ENCODE assay signal across 18 cellular contexts in genomic region chr15:36595625-36596024, GRCh38. TPM values are rescaled to one million over a fixed set of nuclear protein-coding genes. Genes with fewer than 3 reads are reported as not detected.
A peak's percentile ranks its signal among the peaks of the same experiment; 100 is the strongest.
DNase-seq lines count a peak whose midpoint lies in the region; ATAC-seq, FAIRE-seq and TF ChIP-seq lines count a peak whose summit lies in the region.
"Had no signal": no experiment of that assay in that cellular context is flagged by ENCODE, and none has a peak within 500 bp of the region (broad histone marks: within the 10 kb centered on the region; RNA-seq: fewer than 3 reads in every experiment).

No MANE protein-coding gene starts in this region.

- in situ Hi-C loops in IMR-90 (cut with MboI; ENCODE audit: low sequenced_read_pairs), result no loop called here

- BruUV-seq in IMR-90 (replicated peaks; lab: Mats Ljungman, UMichigan), result no TSS peak

- no peak overlapping the region for H3K4me2 ChIP-seq in IMR-90 (ENCODE audit: low read depth, low read length)

- H2BK15ac ChIP-seq in IMR-90 (ENCODE audit: low read depth, low read length), result no peak overlapping the region; the same call in 2 of the 3 replicates

- no peak overlapping the region for H2AFZ ChIP-seq in IMR-90 (replicated peaks; ENCODE audit: low read length, poor library complexity)

- H3K4me3 Mint-ChIP-seq in glutamatergic neuron (ENCODE audit: unreplicated experiment), result no peak overlapping the region
- H3K4me3 Mint-ChIP-seq: CD14-positive monocyte had no signal

- ATAC-seq in IMR-90 (ENCODE audit: low read depth), result no peak
- ATAC-seq in heart right ventricle, result peak in 4 of 8 donors; percentile 58 to 61 (median 59)
- ATAC-seq: K562 had no signal

- no peak overlapping the region for H3K56ac ChIP-seq in IMR-90 (ENCODE audit: extremely low read depth, insufficient read depth, low read length)

- peak overlapping the region; percentile 39; the same call in 1 of the 2 replicates for H2BK20ac ChIP-seq in IMR-90 (ENCODE audit: low read depth, low read length)

- no peak overlapping the region for H3K14ac ChIP-seq in IMR-90 (replicated peaks; ENCODE audit: low read depth, low read length)

- no peaks in the 10 kb centered on the region for H3K36me3 ChIP-seq in IMR-90 (ENCODE audit: control insufficient read depth, insufficient read depth, low read length)
- no peaks in the 10 kb centered on the region for H3K36me3 ChIP-seq in heart right ventricle
- H3K36me3 ChIP-seq: HAP-1 had no signal

- H2BK5ac ChIP-seq in IMR-90 (ENCODE audit: low read depth, low read length, poor library complexity, severe bottlenecking), result no peak overlapping the region

- H3K4me1 ChIP-seq in IMR-90 (ENCODE audit: control insufficient read depth, insufficient read depth, low read length) (peaks cover 11% of the 10 kb centered on the region), heart right ventricle (peaks cover 0 to 41% (median 13%) of the 10 kb centered on the region in 9 donors)

- no peak overlapping the region for H4K91ac ChIP-seq in IMR-90 (ENCODE audit: insufficient read depth, low read depth, low read length)

- no peak overlapping the region for H2AK9ac ChIP-seq in IMR-90 (replicated peaks; ENCODE audit: low read depth, low read length, poor library complexity)

- no peaks in the 10 kb centered on the region for H3K36me3 Mint-ChIP-seq in glutamatergic neuron (ENCODE audit: unreplicated experiment)
- H3K36me3 Mint-ChIP-seq: CD14-positive monocyte had no signal

- TF ChIP-seq CTCF in IMR-90 (conservative IDR thresholded peaks at IDR 0.05; ENCODE audit: low read depth, low read length) (no peak), heart right ventricle (IDR thresholded peaks at IDR 0.05) (no peak), glutamatergic neuron (IDR thresholded peaks at IDR 0.05; ENCODE audit: partially characterized antibody, unreplicated experiment) (no peak)

- H3K9me3 ChIP-seq in IMR-90 (ENCODE audit: control insufficient read depth, insufficient read depth, low read length) (no peaks in the 10 kb centered on the region), heart right ventricle (no peaks in the 10 kb centered on the region)
- H3K9me3 ChIP-seq: HAP-1 had no signal

- 0 out of 4 replicates have a peak overlapping the region, but pooled peaks of 1 of the 2 experiments have one; percentile 2 for H4K8ac ChIP-seq in IMR-90 (ENCODE audit: low read depth in 2 of 2, low read length in 2 of 2)

- no peaks in the 10 kb centered on the region for H4K20me1 ChIP-seq in IMR-90 (ENCODE audit: insufficient read depth, low read length)

- intact Hi-C loops in IMR-90 (cut with micrococcal nuclease) (loop anchor here (10.0 kb wide), 2 partner anchors 539 to 1071 kb away; no protein-coding TSS in a partner anchor), heart right ventricle (cut with DNase I) (loop anchor here in 3 of 10 donors (5.0 to 10.0 kb wide), 3 partner anchors 93 to 509 kb away; partner anchors contain the start of gene MEIS2 (in 1 of the 3))

- H3K27me3 Mint-ChIP-seq in glutamatergic neuron (ENCODE audit: unreplicated experiment), result peaks cover 4% of the 10 kb centered on the region

- H4K5ac ChIP-seq in IMR-90 (ENCODE audit: low read depth, low read length), result peak overlapping the region; percentile 65; the same call in 1 of the 2 replicates

- no peak overlapping the region for H3K27ac Mint-ChIP-seq in glutamatergic neuron (ENCODE audit: unreplicated experiment)
- H3K27ac Mint-ChIP-seq: CD14-positive monocyte had no signal

- DNase-seq in GM12891 (ENCODE audit: insufficient read length, low spot score) (no peak), IMR-90 (no peak), NCI-H526 treated with DMSO at 0.1 percent for 48 hours (lab: John Stamatoyannopoulos, UW) (peak; percentile 42), heart right ventricle (peak in 1 of 2 donors; percentile 21), midbrain (lab: John Stamatoyannopoulos, UW) (no peak), HTR-8/SVneo (ENCODE audit: insufficient read length, low spot score) (no peak), glutamatergic neuron (no peak), CD1c-positive myeloid dendritic cell (ENCODE audit: extremely low spot score) (no peak)
- DNase-seq: ACHN; AML-193; COR-L47; DMS53; NCI-H226; NK-92 treated with Interleukin-12 subunit alpha and Interleukin-12 subunit beta, amount 100 ng/mL, for 24 hours; SIG-M5 had no signal

- no peak overlapping the region for H3K4ac ChIP-seq in IMR-90 (ENCODE audit: low read depth, low read length)

- H3K27me3 ChIP-seq in IMR-90 (ENCODE audit: control insufficient read depth, insufficient read depth, low read length) (no peaks in the 10 kb centered on the region), heart right ventricle (no peaks in the 10 kb centered on the region)

- WGBS in IMR-90 (ENCODE audit: extremely low coverage in 2 of 2, insufficient read length in 1 of 2), 2 experiments, result 100% methylated on average over 1 of the region's 9 CpGs; no CpG with 5 or more reads in 1 of the 2 experiments
- 48 to 61% methylated on average over 9 of the region's 9 CpGs for WGBS in heart right ventricle, 2 donors

- H3K9ac ChIP-seq in IMR-90 (ENCODE audit: low read depth, low read length), result no peak overlapping the region

- peak; percentile 26 for FAIRE-seq in GM12891 (lab: Jason Lieb, UNC)
- no peak for FAIRE-seq in HTR-8/SVneo (lab: Jason Lieb, UNC)

- TF ChIP-seq RAD21 in IMR-90 (IDR thresholded peaks at IDR 0.05; ENCODE audit: low read length), result no peak

- H3K27ac ChIP-seq in IMR-90 (ENCODE audit: insufficient read depth, low read length), result no peak overlapping the region
- H3K27ac ChIP-seq in heart right ventricle, result peak overlapping the region; percentile 59 to 94 (median 88)

- CTCF ChIA-PET in IMR-90 (lab: Yijun Ruan, JAX), result interaction anchor here (0.6 to 0.7 kb wide), 2 partner anchors 10 to 168 kb away, joined by 3 read pairs; no protein-coding TSS in a partner anchor

- H2BK120ac ChIP-seq in IMR-90 (ENCODE audit: low read depth, low read length), result no peak overlapping the region

- H3K23ac ChIP-seq in IMR-90 (ENCODE audit: low read depth, low read length), result no peak overlapping the region

- peaks cover 5% of the 10 kb centered on the region; the same call in 1 of the 2 replicates for H3K9me1 ChIP-seq in IMR-90 (ENCODE audit: insufficient read depth, low read length)

- POLR2A ChIA-PET in IMR-90 (lab: Charles Lee; ENCODE audit: unreplicated experiment), result no interaction called here

- dilution Hi-C loops in IMR-90 (cut with HindIII; ENCODE audit: low sequenced_read_pairs, unreplicated experiment), result no loop called here

- H3K18ac ChIP-seq in IMR-90 (ENCODE audit: low read depth, low read length), result peak overlapping the region; percentile 44; the same call in 1 of the 2 replicates

- TF ChIP-seq POLR2A in GM12891 (IDR thresholded peaks at IDR 0.05; ENCODE audit: low read depth, low read length) (no peak), IMR-90 (IDR thresholded peaks at IDR 0.05; ENCODE audit: low read depth, low read length) (no peak)

- H3K79me1 ChIP-seq in IMR-90 (ENCODE audit: low read depth in 1 of 2, low read length in 2 of 2), result peaks cover 27 to 45% of the 10 kb centered on the region in 2 experiments

- H3K4me1 Mint-ChIP-seq in glutamatergic neuron (ENCODE audit: low read depth, unreplicated experiment), result peaks cover 28% of the 10 kb centered on the region
- H3K4me1 Mint-ChIP-seq: CD14-positive monocyte had no signal

- peaks cover 3% of the 10 kb centered on the region for H3K9me3 Mint-ChIP-seq in glutamatergic neuron (ENCODE audit: unreplicated experiment)

- H2AK5ac ChIP-seq in IMR-90 (ENCODE audit: low read depth, low read length), result peak overlapping the region; percentile 40; the same call in 1 of the 2 replicates

- no peak overlapping the region for H3K4me3 ChIP-seq in IMR-90 (ENCODE audit: insufficient read depth, low read depth, low read length)
- peak overlapping the region in 9 of 10 donors; percentile 12 to 45 (median 28) for H3K4me3 ChIP-seq in heart right ventricle
- H3K4me3 ChIP-seq: HAP-1, K562 had no signal

TF ChIP-seq in GM12891, 5 proteins besides CTCF, POLR2A, EP300 and RAD21:
- no peak for TF ChIP-seq TAF1 (IDR thresholded peaks at IDR 0.05; ENCODE audit: low read depth, low read length)
- TF ChIP-seq SPI1 (IDR thresholded peaks at IDR 0.05; ENCODE audit: low read depth, low read length), result no peak
- TF ChIP-seq POU2F2 (IDR thresholded peaks at IDR 0.05; ENCODE audit: low read depth, low read length), result no peak
- TF ChIP-seq PAX5 (IDR thresholded peaks at IDR 0.05; ENCODE audit: insufficient read depth, low read length, severe bottlenecking), result no peak
- TF ChIP-seq POLR2AphosphoS5 (IDR thresholded peaks at IDR 0.05; ENCODE audit: low read depth, low read length), result no peak

TF ChIP-seq in IMR-90, 13 proteins besides CTCF, POLR2A, EP300 and RAD21 (continues in another document):
- no peak for TF ChIP-seq FOS (IDR thresholded peaks at IDR 0.05; ENCODE audit: low read depth, low read length)
- TF ChIP-seq ELK1 (IDR thresholded peaks at IDR 0.05; ENCODE audit: borderline replicate concordance, low read depth, low read length), result no peak
- no peak for TF ChIP-seq MXI1 (IDR thresholded peaks at IDR 0.05; ENCODE audit: borderline replicate concordance, low read depth, low read length)
- TF ChIP-seq SMC3 (IDR thresholded peaks at IDR 0.05; ENCODE audit: low read depth, low read length), result no peak
- no peak for TF ChIP-seq RCOR1 (IDR thresholded peaks at IDR 0.05; ENCODE audit: insufficient replicate concordance, low read length)
- no peak for TF ChIP-seq RFX5 (IDR thresholded peaks at IDR 0.05; ENCODE audit: low read depth, low read length)
- TF ChIP-seq CHD1 (IDR thresholded peaks at IDR 0.05; ENCODE audit: low read depth, low read length), result no peak
- TF ChIP-seq MAZ (IDR thresholded peaks at IDR 0.05; ENCODE audit: borderline replicate concordance, low read depth, low read length), result no peak
- no peak for TF ChIP-seq MAFK (IDR thresholded peaks at IDR 0.05; ENCODE audit: low read depth, low read length)
- no peak for TF ChIP-seq NFE2L2 (IDR thresholded peaks at IDR 0.05; ENCODE audit: low read depth, low read length)
- no peak for TF ChIP-seq BHLHE40 (IDR thresholded peaks at IDR 0.05; ENCODE audit: low read depth, low read length)

RNA-seq across cellular contexts. Expression of gene CDIN1, which starts 16.2 kb away (rescaled TPM):
- polyA plus RNA-seq in GM12891 (2012; ENCODE audit: low read depth, missing spikeins), result 2.8 TPM
- total RNA-seq in IMR-90 (2012; rRNA removed) (17.2 and 36.7 TPM in 2 replicates), heart right ventricle (100 to 1,000 TPM; 143 to 344 (median 222) TPM), glutamatergic neuron (ENCODE audit: unreplicated experiment) (17.8 TPM)
- polyA plus RNA-seq in IMR-90 (2012; rRNA removed) (14.2 and 17.4 TPM in 2 replicates), heart right ventricle (100 to 1,000 TPM in 1 of 2 donors, 10 to 100 TPM in 1; 76.4 to 212 TPM)
- polyA plus RNA-seq in IMR-90 (2012; cell fraction: cytosol; rRNA removed), result 17.8 and 25.3 TPM in 2 replicates
- 33.8 and 39.3 TPM in 2 replicates for polyA plus RNA-seq in IMR-90 (2012; cell fraction: nucleus; rRNA removed; ENCODE audit: low replicate concordance)
